Comparison of ENCODE assay signal across 1 cellular context in genomic region chr5:176360894-176361436, GRCh38.
TF ChIP-seq lines count a peak whose summit lies in the region.

No MANE protein-coding gene starts in this region.

TF ChIP-seq in H1, 55 proteins besides CTCF, POLR2A, EP300 and RAD21:
- no peak for TF ChIP-seq ZNF274 (IDR thresholded peaks at IDR 0.05; ENCODE audit: borderline replicate concordance, extremely low read depth, low read length)
- TF ChIP-seq RNF2 (IDR thresholded peaks at IDR 0.05; ENCODE audit: borderline replicate concordance, low read depth, low read length, missing control alignments, poor library complexity, severe bottlenecking): no peak
